In the genomic region with DNA sequence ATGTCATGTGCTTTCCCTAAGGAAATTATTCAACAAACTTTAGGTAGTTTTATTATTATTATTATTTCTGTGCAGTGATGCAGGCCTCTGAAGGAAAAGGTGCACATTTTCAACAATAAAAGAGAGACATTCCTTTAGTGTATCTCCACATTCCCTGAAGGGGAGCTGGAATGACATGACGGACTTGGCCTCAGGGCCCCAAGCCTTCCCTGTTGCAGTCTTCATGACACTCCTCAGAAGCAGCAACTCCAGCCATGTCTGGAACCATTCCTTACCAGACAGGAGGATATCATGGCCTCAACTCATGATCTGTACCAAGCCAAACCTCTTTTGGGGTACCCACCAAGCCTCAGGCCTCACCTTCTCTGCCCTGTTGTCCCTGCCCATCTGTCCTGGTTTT, we compare ENCODE assay signal across 16 cellular contexts. TPM values are rescaled to one million over a fixed set of nuclear protein-coding genes. Genes with fewer than 3 reads are reported as not detected.
DNase-seq lines count a peak whose midpoint lies in the region; ATAC-seq, FAIRE-seq and TF ChIP-seq lines count a peak whose summit lies in the region.
"Had no signal": no experiment of that assay in that cellular context is flagged by ENCODE, and none has a peak within 500 bp of the region (broad histone marks: within the 10 kb centered on the region; RNA-seq: fewer than 3 reads in every experiment).

No MANE protein-coding gene starts in this region.

- no peak for DNase-seq in activated CD8-positive, alpha-beta memory T cell treated with anti-CD3 and anti-CD28 coated beads, Interleukin-2, amount 10 ng/mL, durations not matched to agents 7 days and 5 days
- DNase-seq in activated CD8-positive, alpha-beta memory T cell treated with anti-CD3 and anti-CD28 coated beads, Interleukin-2, amount 50 U/mL, for 4 hours: no peak
- no peak for DNase-seq in activated T-helper 1 cell treated with anti-CD3 and anti-CD28 coated beads, Interleukin-12 subunit alpha, Interleukin-12 subunit beta, Interleukin-2, Interleukin-4 antibody, amounts not matched to agents 30 ng/mL and 10 ng/mL and 1 ng/mL, durations not matched to agents 14 hours and 24 hours and 36 hours (ENCODE audit: low spot score)
- DNase-seq in bronchial epithelial cell (ENCODE audit: low read depth) (no peak), PC-9 (no peak)
- DNase-seq: CD4-positive, alpha-beta memory T cell; DMS79; EL; H7 had no signal

- FAIRE-seq in bronchial epithelial cell (lab: Jason Lieb, UNC): peak; percentile 13
- FAIRE-seq: A549, G401.6 had no signal

- H3K4me3 Mint-ChIP-seq in activated CD8-positive, alpha-beta memory T cell treated with anti-CD3 and anti-CD28 coated beads, Interleukin-2, amount 10 ng/mL, durations not matched to agents 7 days and 5 days: no peak overlapping the region
- H3K4me3 Mint-ChIP-seq in activated T-helper 1 cell treated with anti-CD3 and anti-CD28 coated beads, Interleukin-12 subunit alpha, Interleukin-12 subunit beta, Interleukin-2, Interleukin-4 antibody, amounts not matched to agents 30 ng/mL and 10 ng/mL and 1 ng/mL, durations not matched to agents 14 hours and 24 hours and 36 hours: no peak overlapping the region
- H3K4me3 Mint-ChIP-seq: CD4-positive, alpha-beta memory T cell; GM23338 had no signal

- no peaks in the 10 kb centered on the region for H3K36me3 ChIP-seq in bronchial epithelial cell (ENCODE audit: control insufficient read depth, insufficient read depth, low read length)
- no peaks in the 10 kb centered on the region for H3K36me3 ChIP-seq in PC-9 (ENCODE audit: low read depth)
- H3K36me3 ChIP-seq: BE2C had no signal

- TF ChIP-seq CTCF in bronchial epithelial cell (IDR thresholded peaks at IDR 0.05; ENCODE audit: insufficient read depth, low read length, severe bottlenecking) (no peak), PC-9 (conservative IDR thresholded peaks at IDR 0.05) (no peak)

- no peaks in the 10 kb centered on the region for H3K9me2 ChIP-seq in PC-9 (ENCODE audit: insufficient read depth)

- no peaks in the 10 kb centered on the region for H4K20me1 ChIP-seq in PC-9 (ENCODE audit: insufficient read depth)

- H3K27me3 Mint-ChIP-seq in activated CD8-positive, alpha-beta memory T cell treated with anti-CD3 and anti-CD28 coated beads, Interleukin-2, amount 10 ng/mL, durations not matched to agents 7 days and 5 days: peaks cover 26% of the 10 kb centered on the region
- H3K27me3 Mint-ChIP-seq in activated T-helper 1 cell treated with anti-CD3 and anti-CD28 coated beads, Interleukin-12 subunit alpha, Interleukin-12 subunit beta, Interleukin-2, Interleukin-4 antibody, amounts not matched to agents 30 ng/mL and 10 ng/mL and 1 ng/mL, durations not matched to agents 14 hours and 24 hours and 36 hours (ENCODE audit: insufficient read depth): peaks cover 17% of the 10 kb centered on the region
- H3K27me3 Mint-ChIP-seq: CD4-positive, alpha-beta memory T cell had no signal

- intact Hi-C loops in activated T-helper 1 cell treated with anti-CD3 and anti-CD28 coated beads, Interleukin-12 subunit alpha, Interleukin-12 subunit beta, Interleukin-2, Interleukin-4 antibody, amounts not matched to agents 30 ng/mL and 10 ng/mL and 1 ng/mL, durations not matched to agents 14 hours and 24 hours and 36 hours (cut with micrococcal nuclease): loop anchor here (1.0 kb wide), 2 partner anchors 26 to 36 kb away; no protein-coding TSS in a partner anchor
- intact Hi-C loops in PC-9 (cut with micrococcal nuclease; ENCODE audit: unreplicated experiment): no loop called here

- peaks cover 2% of the 10 kb centered on the region for H3K27me3 ChIP-seq in bronchial epithelial cell (ENCODE audit: control insufficient read depth, insufficient read depth, low read length)
- H3K27me3 ChIP-seq in PC-9 (ENCODE audit: insufficient read depth, low read depth): peaks cover 31% of the 10 kb centered on the region
- H3K27me3 ChIP-seq: BE2C had no signal

- no TSS peak for BruUV-seq in PC-9 (replicated peaks; lab: Mats Ljungman, UMichigan)

- no peak overlapping the region for H3K4me2 ChIP-seq in PC-9
- H3K4me2 ChIP-seq: A549, GM23338 had no signal

- CTCF ChIA-PET in activated CD8-positive, alpha-beta memory T cell treated with anti-CD3 and anti-CD28 coated beads, Interleukin-2, amount 10 ng/mL, durations not matched to agents 7 days and 5 days (lab: Charles Lee): interaction anchor here (1.0 to 3.5 kb wide), 5 partner anchors 26 to 247 kb away, joined by 3 to 15 read pairs (median 3); no protein-coding TSS in a partner anchor
- CTCF ChIA-PET in PC-9 (lab: Charles Lee): no interaction called here

- no peak overlapping the region for H3K4me3 ChIP-seq in bronchial epithelial cell (ENCODE audit: low read depth, low read length)
- H3K4me3 ChIP-seq in PC-9: no peak overlapping the region
- H3K4me3 ChIP-seq: A549, GM23338 had no signal

- no peak overlapping the region for H2AFZ ChIP-seq in PC-9
- H2AFZ ChIP-seq: GM23338 had no signal

- peak; percentile 25 for ATAC-seq in activated CD8-positive, alpha-beta memory T cell treated with anti-CD3 and anti-CD28 coated beads, Interleukin-2, amount 10 ng/mL, durations not matched to agents 7 days and 5 days
- ATAC-seq: A549, GM23338 had no signal

- H3K27ac ChIP-seq in temporal lobe (ENCODE audit: low read depth, low read length) (peak overlapping the region; percentile 7), PC-9 (no peak overlapping the region)
- H3K27ac ChIP-seq: A549, C4-2B had no signal

- H3K36me3 Mint-ChIP-seq in activated CD8-positive, alpha-beta memory T cell treated with anti-CD3 and anti-CD28 coated beads, Interleukin-2, amount 10 ng/mL, durations not matched to agents 7 days and 5 days: no peaks in the 10 kb centered on the region
- no peaks in the 10 kb centered on the region for H3K36me3 Mint-ChIP-seq in activated T-helper 1 cell treated with anti-CD3 and anti-CD28 coated beads, Interleukin-12 subunit alpha, Interleukin-12 subunit beta, Interleukin-2, Interleukin-4 antibody, amounts not matched to agents 30 ng/mL and 10 ng/mL and 1 ng/mL, durations not matched to agents 14 hours and 24 hours and 36 hours (ENCODE audit: low read depth)
- H3K36me3 Mint-ChIP-seq: CD4-positive, alpha-beta memory T cell had no signal

- peaks cover 30% of the 10 kb centered on the region for H3K4me1 Mint-ChIP-seq in activated CD8-positive, alpha-beta memory T cell treated with anti-CD3 and anti-CD28 coated beads, Interleukin-2, amount 10 ng/mL, durations not matched to agents 7 days and 5 days
- peaks cover 22% of the 10 kb centered on the region for H3K4me1 Mint-ChIP-seq in activated T-helper 1 cell treated with anti-CD3 and anti-CD28 coated beads, Interleukin-12 subunit alpha, Interleukin-12 subunit beta, Interleukin-2, Interleukin-4 antibody, amounts not matched to agents 30 ng/mL and 10 ng/mL and 1 ng/mL, durations not matched to agents 14 hours and 24 hours and 36 hours (ENCODE audit: low read depth)

- H3F3A ChIP-seq in PC-9 (ENCODE audit: insufficient read depth, low read depth): no peaks in the 10 kb centered on the region

- no peaks in the 10 kb centered on the region for H3K4me1 ChIP-seq in PC-9 (replicated peaks; ENCODE audit: insufficient read depth)
- H3K4me1 ChIP-seq: A549, BE2C had no signal

- POLR2A ChIA-PET in PC-9 (lab: Charles Lee; ENCODE audit: unreplicated experiment): no interaction called here

- peak overlapping the region; percentile 44 for H3K27ac Mint-ChIP-seq in activated CD8-positive, alpha-beta memory T cell treated with anti-CD3 and anti-CD28 coated beads, Interleukin-2, amount 10 ng/mL, durations not matched to agents 7 days and 5 days
- H3K27ac Mint-ChIP-seq in activated T-helper 1 cell treated with anti-CD3 and anti-CD28 coated beads, Interleukin-12 subunit alpha, Interleukin-12 subunit beta, Interleukin-2, Interleukin-4 antibody, amounts not matched to agents 30 ng/mL and 10 ng/mL and 1 ng/mL, durations not matched to agents 14 hours and 24 hours and 36 hours: peak overlapping the region; percentile 33
- H3K27ac Mint-ChIP-seq: CD4-positive, alpha-beta memory T cell; GM23338 had no signal

- H3K9me3 Mint-ChIP-seq in activated CD8-positive, alpha-beta memory T cell treated with anti-CD3 and anti-CD28 coated beads, Interleukin-2, amount 10 ng/mL, durations not matched to agents 7 days and 5 days (ENCODE audit: low read depth): no peaks in the 10 kb centered on the region
- no peaks in the 10 kb centered on the region for H3K9me3 Mint-ChIP-seq in activated T-helper 1 cell treated with anti-CD3 and anti-CD28 coated beads, Interleukin-12 subunit alpha, Interleukin-12 subunit beta, Interleukin-2, Interleukin-4 antibody, amounts not matched to agents 30 ng/mL and 10 ng/mL and 1 ng/mL, durations not matched to agents 14 hours and 24 hours and 36 hours
- H3K9me3 Mint-ChIP-seq: CD4-positive, alpha-beta memory T cell; GM23338 had no signal

- no peaks in the 10 kb centered on the region for H3K9me3 ChIP-seq in PC-9 (ENCODE audit: insufficient read depth, low read depth)
- H3K9me3 ChIP-seq: A549, BE2C had no signal

- no peaks in the 10 kb centered on the region for H3K79me2 ChIP-seq in PC-9 (ENCODE audit: low read depth)

RNA-seq across cellular contexts. Expression of gene CCSER2, which starts 35.2 kb away (rescaled TPM):
- 10 to 100 TPM; 52.7 to 80.3 TPM for total RNA-seq in activated CD8-positive, alpha-beta memory T cell treated with anti-CD3 and anti-CD28 coated beads, Interleukin-2, amount 10 ng/mL, durations not matched to agents 7 days and 5 days
- 52.3 and 53.6 TPM in 2 replicates for total RNA-seq in activated T-helper 1 cell treated with anti-CD3 and anti-CD28 coated beads, Interleukin-12 subunit alpha, Interleukin-12 subunit beta, Interleukin-2, Interleukin-4 antibody, amounts not matched to agents 30 ng/mL and 10 ng/mL and 1 ng/mL, durations not matched to agents 14 hours and 24 hours and 36 hours
- total RNA-seq in bronchial epithelial cell: 22.4 and 25.2 TPM in 2 replicates
- total RNA-seq in temporal lobe: 70.6 TPM
- 42.2 and 56.6 TPM in 2 replicates for total RNA-seq in PC-9 (2021)

RNA-seq across cellular contexts. Expression of gene RGR, which starts 48.3 kb away (rescaled TPM):
- not detected for total RNA-seq in activated CD8-positive, alpha-beta memory T cell treated with anti-CD3 and anti-CD28 coated beads, Interleukin-2, amount 10 ng/mL, durations not matched to agents 7 days and 5 days
- not detected in 2 replicates for total RNA-seq in activated T-helper 1 cell treated with anti-CD3 and anti-CD28 coated beads, Interleukin-12 subunit alpha, Interleukin-12 subunit beta, Interleukin-2, Interleukin-4 antibody, amounts not matched to agents 30 ng/mL and 10 ng/mL and 1 ng/mL, durations not matched to agents 14 hours and 24 hours and 36 hours
- not detected in 2 replicates for total RNA-seq in bronchial epithelial cell
- 0.49 TPM for total RNA-seq in temporal lobe
- not detected in 2 replicates for total RNA-seq in PC-9 (2021)
- total RNA-seq: CD4-positive, alpha-beta memory T cell; GM23338; H7; HT-29 had no signal

RNA-seq across cellular contexts. Expression of gene LRIT1, which starts 51.8 kb away (rescaled TPM):
- total RNA-seq in activated CD8-positive, alpha-beta memory T cell treated with anti-CD3 and anti-CD28 coated beads, Interleukin-2, amount 10 ng/mL, durations not matched to agents 7 days and 5 days: not detected
- total RNA-seq in activated T-helper 1 cell treated with anti-CD3 and anti-CD28 coated beads, Interleukin-12 subunit alpha, Interleukin-12 subunit beta, Interleukin-2, Interleukin-4 antibody, amounts not matched to agents 30 ng/mL and 10 ng/mL and 1 ng/mL, durations not matched to agents 14 hours and 24 hours and 36 hours: not detected in 2 replicates
- total RNA-seq in bronchial epithelial cell: not detected in 2 replicates
- total RNA-seq in temporal lobe: not detected
- total RNA-seq in PC-9 (2021): not detected in 2 replicates
- total RNA-seq: CD4-positive, alpha-beta memory T cell; H7; HT-29 had no signal
